19 cellular contexts compared by ENCODE assay signal in the genomic region with DNA sequence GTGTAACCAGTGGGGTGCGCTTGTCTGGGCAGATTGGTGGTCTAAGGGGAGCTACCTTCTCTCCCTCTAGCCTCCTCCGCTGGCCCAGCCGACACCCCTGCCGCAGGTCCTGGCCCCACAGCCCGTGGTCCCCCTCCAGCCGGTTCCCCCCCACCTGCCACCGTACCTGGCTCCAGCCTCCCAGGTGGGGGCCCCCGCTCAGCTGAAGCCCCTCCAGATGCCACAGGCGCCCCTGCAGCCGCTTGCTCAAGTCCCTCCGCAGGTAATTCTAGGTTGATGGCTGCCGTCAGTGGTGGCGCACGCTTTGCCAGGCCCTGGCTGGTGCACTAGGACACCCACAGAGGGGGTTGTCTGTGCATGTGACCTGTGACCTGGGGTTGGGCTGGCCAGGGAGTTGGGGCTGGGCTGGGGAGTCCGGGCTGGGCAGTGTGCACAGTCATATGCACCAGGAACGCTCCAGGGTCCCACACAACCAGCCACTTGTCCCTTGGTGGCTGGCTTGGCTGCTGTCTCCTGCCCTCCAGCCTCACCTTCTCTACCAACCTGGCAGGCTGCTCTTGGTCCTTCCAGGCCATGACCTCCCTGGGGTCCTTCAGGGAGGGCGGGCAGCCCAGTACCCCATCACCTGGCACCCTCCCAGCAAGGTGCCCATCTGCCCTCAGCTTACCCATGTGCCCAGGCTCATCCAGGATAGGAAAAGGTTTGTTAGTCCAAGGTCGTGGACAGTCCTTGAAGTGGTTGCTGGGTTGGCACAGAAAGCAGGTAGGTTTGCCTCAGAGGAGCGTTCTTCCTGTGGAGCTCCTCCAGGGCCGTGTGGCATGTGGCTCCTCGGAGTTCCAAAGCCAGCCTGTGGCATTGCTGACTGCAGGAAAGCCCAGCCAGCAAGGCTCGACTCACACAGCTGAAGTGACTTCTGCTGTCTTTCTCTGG.
DNase-seq lines count a peak whose midpoint lies in the region; ATAC-seq and TF ChIP-seq lines count a peak whose summit lies in the region.
"Had no signal": no experiment of that assay in that cellular context is flagged by ENCODE, and none has a peak within 500 bp of the region (broad histone marks: within the 10 kb centered on the region; RNA-seq: fewer than 3 reads in every experiment).

No MANE protein-coding gene starts in this region.

- H3K36me3 ChIP-seq in RWPE2 (ENCODE audit: low read depth) = no peaks in the 10 kb centered on the region
- no peaks in the 10 kb centered on the region for H3K36me3 ChIP-seq in left lung
- H3K36me3 ChIP-seq in spleen = no peaks in the 10 kb centered on the region

- ATAC-seq in RWPE2 (ENCODE audit: low read depth) (no peak; the same call in 2 of the 3 replicates), left lung (no peak), HG03460 (IDR thresholded peaks at IDR 0.05; ENCODE audit: unreplicated experiment) (no peak)
- ATAC-seq: CD8-positive, alpha-beta T cell; naive thymus-derived CD4-positive, alpha-beta T cell; stimulated activated naive CD8-positive, alpha-beta T cell treated with anti-CD3 and anti-CD28 coated beads, Interleukin-15, amount 100 ng/mL, for 72 hours; T-cell had no signal

- H3K4me1 ChIP-seq in RWPE2 (ENCODE audit: insufficient read depth, poor library complexity, severe bottlenecking) = peaks cover 8% of the 10 kb centered on the region
- no peaks in the 10 kb centered on the region for H3K4me1 ChIP-seq in left lung
- no peaks in the 10 kb centered on the region for H3K4me1 ChIP-seq in spleen

- WGBS in spleen, 5 donors = 87 to 93% (median 89%) methylated on average over 17 to 22 of the region's 22 CpGs

- TF ChIP-seq POLR2A in spleen (IDR thresholded peaks at IDR 0.05) = no peak

- H3K4me3 ChIP-seq in RWPE2 (ENCODE audit: severe bottlenecking) (no peak overlapping the region), left lung (no peak overlapping the region), spleen (no peak overlapping the region)

- H3K9me3 ChIP-seq in RWPE2 (ENCODE audit: severe bottlenecking) (no peaks in the 10 kb centered on the region), left lung (no peaks in the 10 kb centered on the region), spleen (no peaks in the 10 kb centered on the region)

- intact Hi-C loops in left lung (cut with DNase I) (no loop called here), spleen (cut with DNase I; ENCODE audit: low total_unique reads) (no loop called here)

- H3K27me3 ChIP-seq in RWPE2 (ENCODE audit: insufficient read depth, poor library complexity, severe bottlenecking) = no peaks in the 10 kb centered on the region
- no peaks in the 10 kb centered on the region for H3K27me3 ChIP-seq in left lung
- no peaks in the 10 kb centered on the region for H3K27me3 ChIP-seq in spleen (replicated peaks in 1 of 7)

- peak overlapping the region; percentile 2 for H3K27ac ChIP-seq in RWPE2 (ENCODE audit: poor library complexity, severe bottlenecking)
- no peak overlapping the region for H3K27ac ChIP-seq in left lung
- H3K27ac ChIP-seq in spleen = no peak overlapping the region
- H3K27ac ChIP-seq: HL-60 had no signal

- DNase-seq in activated T-cell treated with anti-CD3 and anti-CD28 coated beads, Interleukin-2, amount 50 U/mL, for 1 hour = peak; percentile 4
- DNase-seq in activated T-cell treated with anti-CD3 and anti-CD28 coated beads for 4 hours = no peak
- DNase-seq in RWPE2 (ENCODE audit: low spot score) = no peak
- DNase-seq in left lung = peak; percentile 19 to 65
- peak; percentile 58 for DNase-seq in spleen
- no peak for DNase-seq in SKM-1 (lab: John Stamatoyannopoulos, UW; ENCODE audit: unreplicated experiment)
- no peak for DNase-seq in NCI-H1417 treated with DMSO at 0.1 percent for 48 hours (lab: John Stamatoyannopoulos, UW)
- DNase-seq: cerebellar nuclear complex; DMS79 treated with DMSO at 0.1 percent for 48 hours; KBM-7; NCI-H1092 treated with DMSO at 0.1 percent for 48 hours; NCI-H2171; NCI-H774; stimulated activated naive CD8-positive, alpha-beta T cell treated with anti-CD3 and anti-CD28 coated beads, Interleukin-15, amount 100 ng/mL, for 72 hours had no signal

- TF ChIP-seq CTCF in RWPE2 (IDR thresholded peaks at IDR 0.05; ENCODE audit: poor library complexity, severe bottlenecking) = no peak
- no peak for TF ChIP-seq CTCF in left lung (IDR thresholded peaks at IDR 0.05)
- no peak for TF ChIP-seq CTCF in spleen (IDR thresholded peaks at IDR 0.05 in 8 of 11, conservative IDR thresholded peaks at IDR 0.05 in 3 of 11)

Comparison
In these comparisons a context has a peak if more than half of its experiments do, and no peak if none do; other contexts are left out.
1. DNase-seq: peak in activated T-cell treated with anti-CD3 and anti-CD28 coated beads, Interleukin-2, amount 50 U/mL, for 1 hour (single experiment), left lung (2 of 2) and spleen (single experiment); none in activated T-cell treated with anti-CD3 and anti-CD28 coated beads for 4 hours (single experiment), RWPE2 (single experiment), SKM-1 (single experiment) and NCI-H1417 treated with DMSO at 0.1 percent for 48 hours (single experiment).